Comparison of ENCODE assay signal across 3 cellular contexts in the genomic region with DNA sequence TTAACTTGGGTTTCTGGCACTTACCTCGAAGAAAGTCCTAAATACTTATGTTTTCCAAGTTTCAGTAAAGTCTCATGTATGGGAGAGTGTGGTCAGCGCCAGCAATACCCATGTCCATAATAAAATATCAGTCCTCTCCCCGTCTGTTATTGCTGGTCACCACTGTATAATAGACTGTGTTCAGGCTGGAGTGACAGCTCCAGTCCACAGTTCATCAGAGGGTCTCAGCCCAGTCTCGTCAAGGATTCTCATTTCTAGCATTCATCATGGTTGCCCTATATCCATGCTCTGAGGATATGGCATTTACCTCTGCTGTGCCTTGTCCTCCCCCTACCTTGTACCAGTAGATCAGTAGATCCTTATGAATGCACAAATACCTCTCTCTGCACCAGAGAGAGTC.
"Had no signal": no experiment of that assay in that cellular context is flagged by ENCODE, and none has a peak within 500 bp of the region (broad histone marks: within the 10 kb centered on the region; RNA-seq: fewer than 3 reads in every experiment).

No MANE protein-coding gene starts in this region.

- DNase-seq: GDM1, GF-D8 had no signal

- ATAC-seq: GM12878 had no signal
